In the genomic region with DNA sequence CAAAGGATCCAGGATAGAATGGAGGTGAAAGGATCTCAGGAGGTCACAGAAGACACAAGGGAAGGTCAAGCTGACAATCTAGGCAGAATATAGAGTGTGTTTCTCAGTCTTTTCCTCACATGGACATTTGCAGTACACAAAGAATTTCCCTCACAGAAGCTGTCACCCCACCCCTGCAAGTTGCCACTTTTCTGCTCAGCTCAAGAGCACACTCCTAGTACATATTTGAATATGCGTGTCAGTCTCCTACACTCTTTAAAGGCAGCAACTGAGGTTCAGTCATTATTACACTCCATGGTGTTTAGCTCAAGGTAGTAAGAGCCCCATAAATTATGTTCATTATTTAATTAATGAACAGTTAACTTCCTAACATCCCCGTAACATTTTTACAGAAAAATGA, we compare ENCODE assay signal across 23 cellular contexts. TPM values are rescaled to one million over a fixed set of nuclear protein-coding genes. Genes with fewer than 3 reads are reported as not detected.
DNase-seq lines count a peak whose midpoint lies in the region; ATAC-seq and TF ChIP-seq lines count a peak whose summit lies in the region.
"Had no signal": no experiment of that assay in that cellular context is flagged by ENCODE, and none has a peak within 500 bp of the region (broad histone marks: within the 10 kb centered on the region; RNA-seq: fewer than 3 reads in every experiment).

No MANE protein-coding gene starts in this region.

- H3K4me1 ChIP-seq in upper lobe of right lung: peaks cover 16% of the 10 kb centered on the region
- H3K4me1 ChIP-seq: Caco-2 had no signal

- peaks cover 57% of the 10 kb centered on the region for H3K4me1 Mint-ChIP-seq in T-helper 1 cell treated with Interleukin-12 subunit alpha and Interleukin-12 subunit beta and Interleukin-4 antibody, amounts not matched to agents 30 μg/mL and 1 μg/mL, for 36 hours (ENCODE audit: low read depth)
- H3K4me1 Mint-ChIP-seq in natural killer cell treated with Interleukin-12 subunit alpha and Interleukin-12 subunit beta and Interleukin-15 and Interleukin-18, amount 100 ng/mL, for 72 hours (ENCODE audit: low read depth in 2 of 2): peaks cover 59 to 69% of the 10 kb centered on the region in 2 donors
- peaks cover 43 to 53% of the 10 kb centered on the region in 2 donors for H3K4me1 Mint-ChIP-seq in natural killer cell
- peaks cover 63% of the 10 kb centered on the region for H3K4me1 Mint-ChIP-seq in endothelial cell (ENCODE audit: unreplicated experiment)

- H3K36me3 ChIP-seq in upper lobe of right lung: no peaks in the 10 kb centered on the region
- H3K36me3 ChIP-seq: lower lobe of right lung, sigmoid colon had no signal

- peak overlapping the region; percentile 27 for H3K4me3 Mint-ChIP-seq in T-helper 1 cell treated with Interleukin-12 subunit alpha and Interleukin-12 subunit beta and Interleukin-4 antibody, amounts not matched to agents 30 μg/mL and 1 μg/mL, for 36 hours
- H3K4me3 Mint-ChIP-seq in natural killer cell treated with Interleukin-12 subunit alpha and Interleukin-12 subunit beta and Interleukin-15 and Interleukin-18, amount 100 ng/mL, for 72 hours: peak overlapping the region; percentile 71
- H3K4me3 Mint-ChIP-seq in natural killer cell: no peak overlapping the region
- peak overlapping the region; percentile 65 for H3K4me3 Mint-ChIP-seq in endothelial cell (ENCODE audit: unreplicated experiment)

- peak in 1 of 2 donors; percentile 54 for ATAC-seq in natural killer cell treated with Interleukin-12 subunit alpha and Interleukin-12 subunit beta and Interleukin-15 and Interleukin-18, amount 100 ng/mL, for 72 hours
- no peak for ATAC-seq in natural killer cell
- peak; percentile 39 for ATAC-seq in upper lobe of right lung
- ATAC-seq: activated CD4-positive, CD25-positive, alpha-beta regulatory T cell treated with anti-CD3 and anti-CD28 coated beads, Interleukin-2, amount 50 U/mL, for 24 hours; lower lobe of right lung had no signal

- no peak for TF ChIP-seq CTCF in natural killer cell (IDR thresholded peaks at IDR 0.05)
- no peak for TF ChIP-seq CTCF in endothelial cell (IDR thresholded peaks at IDR 0.05; ENCODE audit: unreplicated experiment)
- no peak for TF ChIP-seq CTCF in upper lobe of right lung (IDR thresholded peaks at IDR 0.05)

- H3K27ac ChIP-seq in upper lobe of right lung (no peak overlapping the region), substantia nigra (ENCODE audit: low read depth, low read length, poor library complexity, severe bottlenecking) (no peak overlapping the region)
- H3K27ac ChIP-seq: 22Rv1, lower lobe of right lung, PC-9, sigmoid colon had no signal

- H3K27ac Mint-ChIP-seq in T-helper 1 cell treated with Interleukin-12 subunit alpha and Interleukin-12 subunit beta and Interleukin-4 antibody, amounts not matched to agents 30 μg/mL and 1 μg/mL, for 36 hours: peak overlapping the region; percentile 73
- H3K27ac Mint-ChIP-seq in natural killer cell treated with Interleukin-12 subunit alpha and Interleukin-12 subunit beta and Interleukin-15 and Interleukin-18, amount 100 ng/mL, for 72 hours: peak overlapping the region; percentile 95 to 96
- peak overlapping the region in 1 of 2 donors; percentile 39 for H3K27ac Mint-ChIP-seq in natural killer cell
- peak overlapping the region; percentile 85 for H3K27ac Mint-ChIP-seq in endothelial cell (ENCODE audit: unreplicated experiment)

- H3K4me3 ChIP-seq in upper lobe of right lung: no peak overlapping the region
- H3K4me3 ChIP-seq: lower lobe of right lung, PC-9, sigmoid colon had no signal

- intact Hi-C loops in natural killer cell (cut with micrococcal nuclease) (loop anchor here (5.0 to 10.0 kb wide), 4 partner anchors 167 to 491 kb away; partner anchors contain the start of gene FLI1), upper lobe of right lung (cut with DNase I) (no loop called here)

- H3K27me3 ChIP-seq in upper lobe of right lung: no peaks in the 10 kb centered on the region
- H3K27me3 ChIP-seq: sigmoid colon had no signal

- DNase-seq in T-helper 1 cell (no peak), natural killer cell (no peak), endothelial cell (ENCODE audit: low spot score) (no peak), upper lobe of right lung (no peak), substantia nigra (lab: John Stamatoyannopoulos, UW) (no peak), Kasumi-1 (lab: John Stamatoyannopoulos, UW) (no peak)
- DNase-seq in natural killer cell treated with Interleukin-12 subunit alpha and Interleukin-12 subunit beta and Interleukin-15 and Interleukin-18, amount 100 ng/mL, for 72 hours (ENCODE audit: low spot score): no peak
- DNase-seq: activated naive CD4-positive, alpha-beta T cell; Caco-2; central memory CD4-positive, alpha-beta T cell; KBM-7; kidney; lower lobe of right lung; NCI-H1048; NCI-H1694 treated with DMSO at 0.1 percent for 48 hours; NCI-H2171; NCI-H510A treated with DMSO at 0.1 percent for 48 hours; PC-9; Right ventricle myocardium superior; sigmoid colon had no signal

- no peaks in the 10 kb centered on the region for H3K9me3 Mint-ChIP-seq in T-helper 1 cell treated with Interleukin-12 subunit alpha and Interleukin-12 subunit beta and Interleukin-4 antibody, amounts not matched to agents 30 μg/mL and 1 μg/mL, for 36 hours
- peaks cover 3% of the 10 kb centered on the region for H3K9me3 Mint-ChIP-seq in natural killer cell treated with Interleukin-12 subunit alpha and Interleukin-12 subunit beta and Interleukin-15 and Interleukin-18, amount 100 ng/mL, for 72 hours
- no peaks in the 10 kb centered on the region for H3K9me3 Mint-ChIP-seq in natural killer cell
- no peaks in the 10 kb centered on the region for H3K9me3 Mint-ChIP-seq in endothelial cell (ENCODE audit: unreplicated experiment)

- H3K27me3 Mint-ChIP-seq in T-helper 1 cell treated with Interleukin-12 subunit alpha and Interleukin-12 subunit beta and Interleukin-4 antibody, amounts not matched to agents 30 μg/mL and 1 μg/mL, for 36 hours (ENCODE audit: low read depth): no peaks in the 10 kb centered on the region
- peaks cover 0 to 2% of the 10 kb centered on the region in 2 donors for H3K27me3 Mint-ChIP-seq in natural killer cell treated with Interleukin-12 subunit alpha and Interleukin-12 subunit beta and Interleukin-15 and Interleukin-18, amount 100 ng/mL, for 72 hours
- peaks cover 0 to 5% of the 10 kb centered on the region in 2 donors for H3K27me3 Mint-ChIP-seq in natural killer cell (ENCODE audit: low read depth in 2 of 2)
- no peaks in the 10 kb centered on the region for H3K27me3 Mint-ChIP-seq in endothelial cell (ENCODE audit: unreplicated experiment)

- no peaks in the 10 kb centered on the region for H3K9me3 ChIP-seq in upper lobe of right lung
- H3K9me3 ChIP-seq: Caco-2, lower lobe of right lung, sigmoid colon had no signal

- no peaks in the 10 kb centered on the region for H3K36me3 Mint-ChIP-seq in T-helper 1 cell treated with Interleukin-12 subunit alpha and Interleukin-12 subunit beta and Interleukin-4 antibody, amounts not matched to agents 30 μg/mL and 1 μg/mL, for 36 hours (ENCODE audit: low read depth)
- H3K36me3 Mint-ChIP-seq in natural killer cell treated with Interleukin-12 subunit alpha and Interleukin-12 subunit beta and Interleukin-15 and Interleukin-18, amount 100 ng/mL, for 72 hours: no peaks in the 10 kb centered on the region
- H3K36me3 Mint-ChIP-seq in natural killer cell: no peaks in the 10 kb centered on the region
- peaks cover 8% of the 10 kb centered on the region for H3K36me3 Mint-ChIP-seq in endothelial cell (ENCODE audit: low read depth, unreplicated experiment)

RNA-seq across cellular contexts. Expression of gene ETS1, which starts 59.1 kb away (rescaled TPM):
- 100 to 1,000 TPM; 521 to 738 TPM for total RNA-seq in natural killer cell treated with Interleukin-12 subunit alpha and Interleukin-12 subunit beta and Interleukin-15 and Interleukin-18, amount 100 ng/mL, for 72 hours
- total RNA-seq in natural killer cell (100 to 1,000 TPM; 532 to 684 (median 589) TPM), endothelial cell (ENCODE audit: unreplicated experiment) (309 TPM), upper lobe of right lung (121 TPM)
